In the genomic region with DNA sequence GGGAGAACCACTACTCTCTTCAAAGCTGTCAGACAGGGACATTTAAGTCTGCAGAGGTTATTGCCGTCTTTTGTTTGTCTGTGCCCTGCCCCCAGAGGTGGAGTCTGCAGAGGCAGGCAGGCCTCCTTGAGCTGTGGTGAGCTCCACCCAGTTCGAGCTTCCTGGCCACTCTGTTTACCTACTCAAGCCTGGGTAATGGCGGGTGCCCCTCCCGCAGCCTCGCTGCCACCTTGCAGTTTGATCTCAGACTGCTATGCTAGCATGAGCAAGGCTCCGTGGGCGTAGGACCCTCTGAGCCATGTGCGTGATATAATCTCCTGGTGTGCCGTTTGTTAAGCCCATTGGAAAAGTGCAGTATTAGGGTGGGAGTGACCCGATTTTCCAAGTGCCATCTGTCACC, we compare ENCODE assay signal across 4 cellular contexts. TPM values are rescaled to one million over a fixed set of nuclear protein-coding genes. Genes with fewer than 3 reads are reported as not detected.
"Had no signal": no experiment of that assay in that cellular context is flagged by ENCODE, and none has a peak within 500 bp of the region (broad histone marks: within the 10 kb centered on the region; RNA-seq: fewer than 3 reads in every experiment).

No MANE protein-coding gene starts in this region.

RNA-seq across cellular contexts. Expression of a gene that starts 54.0 kb away (rescaled TPM):
- total RNA-seq: activated CD8-positive, alpha-beta T cell treated with anti-CD3 and anti-CD28 coated beads for 36 hours; activated T-cell treated with anti-CD3 and anti-CD28 coated beads, Interleukin-2, amount 50 U/mL, for 4 hours; activated T-helper 17 cell treated with anti-CD3 and anti-CD28 coated beads, Interleukin-2, amount 50 U/mL, for 72 hours; T-helper 1 cell treated with Interleukin-12 subunit alpha and Interleukin-12 subunit beta and Interleukin-4 antibody, amounts not matched to agents 30 ng/mL and 1 ng/mL, for 36 hours had no signal
